ENCODE assay signal across 22 cellular contexts in the genomic region with DNA sequence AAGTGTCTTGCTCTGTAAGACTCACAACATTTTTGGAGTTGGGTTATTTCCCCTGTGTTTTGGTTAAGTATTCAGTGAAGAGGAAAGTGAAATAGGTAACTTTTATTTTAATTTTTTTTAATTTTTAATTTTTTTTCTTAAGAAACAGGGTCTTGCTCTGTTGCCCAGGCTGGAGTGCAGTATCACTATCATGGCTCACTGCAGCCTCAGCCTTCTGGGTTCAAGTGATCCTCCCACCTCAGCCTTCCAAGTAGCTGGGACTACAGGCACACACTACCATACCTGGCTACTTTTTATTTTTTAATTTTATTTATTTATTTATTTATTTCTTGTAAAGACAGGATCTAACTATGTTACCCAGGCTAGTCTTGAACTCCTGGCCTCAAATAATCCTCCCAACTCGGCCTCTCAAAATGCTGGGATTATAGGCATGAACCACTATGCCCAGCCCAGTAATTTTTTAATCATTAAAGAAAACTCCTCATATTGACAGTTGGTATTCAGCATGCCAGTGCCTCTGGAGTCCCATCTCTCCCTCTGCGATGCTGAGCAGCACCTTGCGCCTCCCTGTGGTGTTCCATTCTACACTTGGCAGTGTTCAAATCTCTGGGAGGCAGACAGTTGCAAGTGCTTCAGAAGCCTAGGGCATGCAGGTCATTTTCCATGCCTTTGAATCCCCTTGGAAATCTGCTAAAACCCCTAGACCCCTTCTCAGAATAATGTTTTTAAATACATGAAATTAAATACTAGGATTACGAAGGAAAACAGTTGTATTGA. TPM values are rescaled to one million over a fixed set of nuclear protein-coding genes. Genes with fewer than 3 reads are reported as not detected.
DNase-seq lines count a peak whose midpoint lies in the region; ATAC-seq and TF ChIP-seq lines count a peak whose summit lies in the region.
"Had no signal": no experiment of that assay in that cellular context is flagged by ENCODE, and none has a peak within 500 bp of the region (broad histone marks: within the 10 kb centered on the region; RNA-seq: fewer than 3 reads in every experiment).

No MANE protein-coding gene starts in this region.

- TF ChIP-seq CTCF in HEK293 (tag by site-specific recombination; IDR thresholded peaks at IDR 0.05) (no peak), esophagus muscularis mucosa (IDR thresholded peaks at IDR 0.05) (no peak), left lung (IDR thresholded peaks at IDR 0.05) (no peak)

- H3K4me3 Mint-ChIP-seq in activated naive CD8-positive, alpha-beta T cell treated with anti-CD3 and anti-CD28 coated beads for 36 hours: no peak overlapping the region
- H3K4me3 Mint-ChIP-seq: activated CD8-positive, alpha-beta memory T cell treated with anti-CD3 and anti-CD28 coated beads, Interleukin-2, amount 10 ng/mL, durations not matched to agents 7 days and 5 days; activated naive CD8-positive, alpha-beta T cell treated with anti-CD3 and anti-CD28 coated beads, Interleukin-2, amount 10 ng/mL, durations not matched to agents 7 days and 5 days; nephron had no signal

- no peak for TF ChIP-seq EP300 in esophagus muscularis mucosa (IDR thresholded peaks at IDR 0.05)

- H3K4me3 ChIP-seq in BLaER1 (no peak overlapping the region), HEK293 (ENCODE audit: low read depth, low read length) (no peak overlapping the region), esophagus muscularis mucosa (no peak overlapping the region), left lung (no peak overlapping the region)

- TF ChIP-seq POLR2A in esophagus muscularis mucosa (IDR thresholded peaks at IDR 0.05; ENCODE audit: low read depth): no peak

- 96% methylated on average over 4 of the region's 4 CpGs for WGBS in esophagus muscularis mucosa

- POLR2A ChIA-PET in HEK293 (lab: Yijun Ruan, JAX): no interaction called here

- H3K27me3 Mint-ChIP-seq in activated naive CD8-positive, alpha-beta T cell treated with anti-CD3 and anti-CD28 coated beads for 36 hours: peaks cover 37% of the 10 kb centered on the region

- peak overlapping the region; percentile 29 for H3K4me2 ChIP-seq in BLaER1

- H3K4me1 ChIP-seq in BLaER1: peaks cover 21% of the 10 kb centered on the region
- H3K4me1 ChIP-seq in HEK293 (ENCODE audit: control insufficient read depth, insufficient read depth, low read length): 0 out of 2 replicates have a peak, but pooled peaks cover 9% of the 10 kb centered on the region
- peaks cover 0 to 9% (median 2%) of the 10 kb centered on the region in 4 donors for H3K4me1 ChIP-seq in esophagus muscularis mucosa
- H3K4me1 ChIP-seq in left lung: peaks cover 0 to 4% of the 10 kb centered on the region in 2 donors
- H3K4me1 ChIP-seq: parathyroid adenoma had no signal

- no peaks in the 10 kb centered on the region for H3K27me3 ChIP-seq in BLaER1
- no peaks in the 10 kb centered on the region for H3K27me3 ChIP-seq in esophagus muscularis mucosa
- no peaks in the 10 kb centered on the region for H3K27me3 ChIP-seq in left lung

- no peaks in the 10 kb centered on the region for H3K9me3 Mint-ChIP-seq in activated naive CD8-positive, alpha-beta T cell treated with anti-CD3 and anti-CD28 coated beads for 36 hours
- H3K9me3 Mint-ChIP-seq: activated naive CD8-positive, alpha-beta T cell treated with anti-CD3 and anti-CD28 coated beads, Interleukin-2, amount 10 ng/mL, durations not matched to agents 7 days and 5 days; nephron had no signal

- intact Hi-C loops in esophagus muscularis mucosa (cut with DNase I) (no loop called here), left lung (cut with DNase I) (no loop called here)

- ATAC-seq in left lung: no peak
- ATAC-seq: activated CD8-positive, alpha-beta memory T cell treated with anti-CD3 and anti-CD28 coated beads, Interleukin-2, amount 10 ng/mL, durations not matched to agents 7 days and 5 days; esophagus mucosa; sciatic nerve had no signal

- no peaks in the 10 kb centered on the region for H3K9me3 ChIP-seq in BLaER1
- H3K9me3 ChIP-seq in HEK293 (ENCODE audit: control insufficient read depth, insufficient read depth, low read depth, low read length): no peaks in the 10 kb centered on the region
- no peaks in the 10 kb centered on the region for H3K9me3 ChIP-seq in esophagus muscularis mucosa
- no peaks in the 10 kb centered on the region for H3K9me3 ChIP-seq in left lung

- H3K27ac Mint-ChIP-seq in activated naive CD8-positive, alpha-beta T cell treated with anti-CD3 and anti-CD28 coated beads for 36 hours: no peak overlapping the region
- H3K27ac Mint-ChIP-seq: activated CD8-positive, alpha-beta memory T cell treated with anti-CD3 and anti-CD28 coated beads, Interleukin-2, amount 10 ng/mL, durations not matched to agents 7 days and 5 days; activated naive CD8-positive, alpha-beta T cell treated with anti-CD3 and anti-CD28 coated beads, Interleukin-2, amount 10 ng/mL, durations not matched to agents 7 days and 5 days; nephron had no signal

- no peaks in the 10 kb centered on the region for H3K4me1 Mint-ChIP-seq in activated naive CD8-positive, alpha-beta T cell treated with anti-CD3 and anti-CD28 coated beads for 36 hours
- H3K4me1 Mint-ChIP-seq: activated CD8-positive, alpha-beta memory T cell treated with anti-CD3 and anti-CD28 coated beads, Interleukin-2, amount 10 ng/mL, durations not matched to agents 7 days and 5 days; activated naive CD8-positive, alpha-beta T cell treated with anti-CD3 and anti-CD28 coated beads, Interleukin-2, amount 10 ng/mL, durations not matched to agents 7 days and 5 days had no signal

- H3K36me3 ChIP-seq in BLaER1: no peaks in the 10 kb centered on the region
- no peaks in the 10 kb centered on the region for H3K36me3 ChIP-seq in HEK293 (ENCODE audit: control insufficient read depth in 2 of 2, insufficient read depth in 1 of 2, low read length in 2 of 2)
- H3K36me3 ChIP-seq in esophagus muscularis mucosa: no peaks in the 10 kb centered on the region
- H3K36me3 ChIP-seq in left lung: no peaks in the 10 kb centered on the region

- CTCF ChIA-PET in HEK293 (lab: Yijun Ruan, JAX): no interaction called here

- no peak overlapping the region for H3K27ac ChIP-seq in BLaER1
- H3K27ac ChIP-seq in HEK293 (ENCODE audit: extremely low read depth, low read depth, low read length): no peak overlapping the region
- no peak overlapping the region for H3K27ac ChIP-seq in esophagus muscularis mucosa (replicated peaks in 1 of 4)
- H3K27ac ChIP-seq in left lung: no peak overlapping the region
- H3K27ac ChIP-seq: parathyroid adenoma had no signal

- DNase-seq in NCI-H1694 treated with DMSO at 0.1 percent for 48 hours (lab: John Stamatoyannopoulos, UW) (peak; percentile 4), NCI-H1694 (lab: John Stamatoyannopoulos, UW) (no peak), esophagus muscularis mucosa (ENCODE audit: extremely low spot score) (peak; percentile 47), left lung (no peak), NCI-H2081 treated with DMSO at 0.1 percent for 48 hours (lab: John Stamatoyannopoulos, UW) (no peak)
- no peak for DNase-seq in activated naive CD8-positive, alpha-beta T cell treated with anti-CD3 and anti-CD28 coated beads for 36 hours
- DNase-seq: activated CD8-positive, alpha-beta memory T cell treated with anti-CD3 and anti-CD28 coated beads, Interleukin-2, amount 10 ng/mL, durations not matched to agents 7 days and 5 days; activated naive CD8-positive, alpha-beta T cell treated with anti-CD3 and anti-CD28 coated beads, Interleukin-2, amount 10 ng/mL, durations not matched to agents 7 days and 5 days; DMS79; effector CD8-positive, alpha-beta T cell; KG1; midbrain; MV-4-11; NCI-H2227 treated with DMSO at 0.1 percent for 48 hours; RPMI8226; substantia nigra had no signal

- H3K36me3 Mint-ChIP-seq in activated naive CD8-positive, alpha-beta T cell treated with anti-CD3 and anti-CD28 coated beads for 36 hours: no peaks in the 10 kb centered on the region
- H3K36me3 Mint-ChIP-seq: activated CD8-positive, alpha-beta memory T cell treated with anti-CD3 and anti-CD28 coated beads, Interleukin-2, amount 10 ng/mL, durations not matched to agents 7 days and 5 days; activated naive CD8-positive, alpha-beta T cell treated with anti-CD3 and anti-CD28 coated beads, Interleukin-2, amount 10 ng/mL, durations not matched to agents 7 days and 5 days had no signal

- H3K9ac ChIP-seq in BLaER1: no peak overlapping the region
- H3K9ac ChIP-seq: parathyroid adenoma had no signal

- H4K20me1 ChIP-seq in BLaER1: no peaks in the 10 kb centered on the region

TF ChIP-seq in HEK293, 187 proteins besides CTCF, POLR2A, EP300 and RAD21:
- peak; percentile 73 for TF ChIP-seq ZNF121 (tag by site-specific recombination; IDR thresholded peaks at IDR 0.05)
- no peak for TF ChIP-seq SP7 (tag by site-specific recombination; IDR thresholded peaks at IDR 0.05)

RNA-seq across cellular contexts. Expression of a gene that starts 41.1 kb away (rescaled TPM):
- total RNA-seq in esophagus muscularis mucosa (10 to 100 TPM in 3 of 4 donors, 1 to 10 TPM in 1; 8.9 to 17.9 (median 12.2) TPM), left lung (1 to 10 TPM; 7.4 to 8.0 TPM)
- total RNA-seq in activated naive CD8-positive, alpha-beta T cell treated with anti-CD3 and anti-CD28 coated beads for 36 hours: 1 to 10 TPM; 2.0 TPM

Comparison
In these comparisons a context has a peak if more than half of its experiments do, and no peak if none do; other contexts are left out.
1. DNase-seq: peak in NCI-H1694 treated with DMSO at 0.1 percent for 48 hours (single experiment) and esophagus muscularis mucosa (single experiment); none in NCI-H1694 (single experiment), activated naive CD8-positive, alpha-beta T cell treated with anti-CD3 and anti-CD28 coated beads for 36 hours (single experiment), left lung (0 of 2) and NCI-H2081 treated with DMSO at 0.1 percent for 48 hours (single experiment).